16 cellular contexts compared by ENCODE assay signal in the genomic region with DNA sequence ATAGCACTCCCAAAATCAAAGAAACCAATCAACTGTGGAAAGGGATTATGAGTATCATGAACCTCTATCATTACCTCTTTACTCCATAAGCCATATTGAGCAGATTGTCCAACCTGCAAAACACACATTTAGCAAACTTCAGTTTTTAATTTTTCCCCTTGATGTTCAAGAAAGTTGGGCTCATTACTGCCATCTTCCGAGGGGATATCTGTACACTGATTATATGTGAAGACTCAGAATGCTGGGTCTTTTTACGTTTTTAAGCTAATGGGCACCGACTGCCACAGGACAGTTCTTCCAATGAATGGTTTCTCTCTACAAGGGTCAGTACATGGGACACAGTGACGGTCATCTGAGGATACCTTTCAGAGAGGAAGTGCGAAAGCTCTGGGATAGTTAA.
A peak's percentile ranks its signal among the peaks of the same experiment; 100 is the strongest.
DNase-seq lines count a peak whose midpoint lies in the region; TF ChIP-seq lines count a peak whose summit lies in the region.
"Had no signal": no experiment of that assay in that cellular context is flagged by ENCODE, and none has a peak within 500 bp of the region (broad histone marks: within the 10 kb centered on the region; RNA-seq: fewer than 3 reads in every experiment).

No MANE protein-coding gene starts in this region.

- H3K9me2 ChIP-seq in Karpas-422 (replicated peaks; ENCODE audit: insufficient read depth, low read length) = no peaks in the 10 kb centered on the region

- H3K4me1 ChIP-seq in Karpas-422 (ENCODE audit: low read length) = no peaks in the 10 kb centered on the region
- H3K4me1 ChIP-seq: BLaER1 had no signal

- peak; percentile 62 for DNase-seq in Karpas-422
- DNase-seq in M059J (ENCODE audit: low read depth) = peak; percentile 26
- DNase-seq in OCI-M1 (lab: John Stamatoyannopoulos, UW) = peak; percentile 79
- no peak for DNase-seq in GM13976 (ENCODE audit: low spot score)
- no peak for DNase-seq in GM19240 (ENCODE audit: insufficient read length, low spot score)
- DNase-seq in NOMO-1 treated with dmso at 0.1 percent for 144 hours (lab: John Stamatoyannopoulos, UW; ENCODE audit: unreplicated experiment) = no peak
- no peak for DNase-seq in NCI-H748 treated with DMSO at 0.1 percent for 48 hours (lab: John Stamatoyannopoulos, UW)
- DNase-seq: CD4-positive, alpha-beta T cell; CD8-positive, alpha-beta memory T cell; DMS 273 treated with DMSO at 0.1 percent for 48 hours; DMS79; EL; GDM1; H9 had no signal

- no peak overlapping the region for H3K4me2 ChIP-seq in Karpas-422 (ENCODE audit: low read depth, low read length, poor library complexity, severe bottlenecking)
- H3K4me2 ChIP-seq: BLaER1 had no signal

- H3K9ac ChIP-seq in Karpas-422 (ENCODE audit: low read length) = no peak overlapping the region
- H3K9ac ChIP-seq: BLaER1 had no signal

- in situ Hi-C loops in GM13976 (cut with MboI; ENCODE audit: low sequenced_read_pairs, unreplicated experiment) = no loop called here

- no peak overlapping the region for H2AFZ ChIP-seq in Karpas-422 (ENCODE audit: low read length)
- H2AFZ ChIP-seq: GM23338 had no signal

- no peak overlapping the region for H3K27ac ChIP-seq in Karpas-422 (ENCODE audit: low read length)
- H3K27ac ChIP-seq: BLaER1 had no signal

- TF ChIP-seq CTCF in GM13976 (IDR thresholded peaks at IDR 0.05; ENCODE audit: borderline replicate concordance, control extremely low read depth, extremely low read depth, insufficient read depth, missing control alignments) = no peak

- no peaks in the 10 kb centered on the region for H3K36me3 ChIP-seq in Karpas-422 (ENCODE audit: insufficient read depth, low read length)
- H3K36me3 ChIP-seq: BLaER1 had no signal

- H4K20me1 ChIP-seq in Karpas-422 (ENCODE audit: insufficient read depth, low read depth, low read length) = no peaks in the 10 kb centered on the region
- H4K20me1 ChIP-seq: BLaER1 had no signal

- H3K9me3 ChIP-seq in Karpas-422 (ENCODE audit: low read length) = no peaks in the 10 kb centered on the region
- H3K9me3 ChIP-seq: BLaER1 had no signal

- no peak overlapping the region for H3K4me3 ChIP-seq in Karpas-422 (ENCODE audit: low read length)
- H3K4me3 ChIP-seq: BLaER1, GM23338 had no signal

- H3K79me2 ChIP-seq in Karpas-422 (ENCODE audit: low read length) = no peaks in the 10 kb centered on the region

- H3K27me3 ChIP-seq in Karpas-422 (ENCODE audit: low read length) = no peaks in the 10 kb centered on the region
- H3K27me3 ChIP-seq: BLaER1 had no signal

Comparison
In these comparisons a context has a peak if more than half of its experiments do, and no peak if none do; other contexts are left out.
1. DNase-seq: peak in Karpas-422 (single experiment), M059J (single experiment) and OCI-M1 (single experiment); none in GM13976 (single experiment), GM19240 (single experiment), NOMO-1 treated with dmso at 0.1 percent for 144 hours (single experiment) and NCI-H748 treated with DMSO at 0.1 percent for 48 hours (single experiment).